In genomic region chr17:39687546-39688474, GRCh38 we compare ENCODE assay signal across 1 cellular context.
TF ChIP-seq lines count a peak whose summit lies in the region.

PGAP3 (minus strand) TSS chr17:39688057; CDS start chr17:39688014, 43 bp downstream.

TF ChIP-seq in GM12878, 131 proteins besides CTCF, POLR2A, EP300 and RAD21 (continued from another document):
- no peak for TF ChIP-seq CEBPZ (IDR thresholded peaks at IDR 0.05; ENCODE audit: low read depth, low read length)
- peak; percentile 49; the same call in 1 of the 2 replicates for TF ChIP-seq BACH1 (IDR thresholded peaks at IDR 0.05; ENCODE audit: borderline replicate concordance)
- no peak for TF ChIP-seq DPF2 (IDR thresholded peaks at IDR 0.05)
- TF ChIP-seq FOXM1 (IDR thresholded peaks at IDR 0.05; ENCODE audit: low read depth, low read length) = no peak
- no peak for TF ChIP-seq BRCA1 (IDR thresholded peaks at IDR 0.05; ENCODE audit: low read depth, low read length)
- no peak for TF ChIP-seq STAT1 (conservative IDR thresholded peaks at IDR 0.05)
- peak; percentile 76 for TF ChIP-seq IKZF1 (conservative IDR thresholded peaks at IDR 0.05)
- TF ChIP-seq CREM (IDR thresholded peaks at IDR 0.05; ENCODE audit: low read depth) = peak; percentile 11; the same call in 1 of the 2 replicates
- peak; percentile 79 for TF ChIP-seq RELB (IDR thresholded peaks at IDR 0.05; ENCODE audit: low read depth)
- TF ChIP-seq E2F4 (IDR thresholded peaks at IDR 0.05; ENCODE audit: low read depth, low read length) = no peak
- no peak for TF ChIP-seq BCL11A (IDR thresholded peaks at IDR 0.05; ENCODE audit: low read depth, low read length)
- TF ChIP-seq EGR1 (IDR thresholded peaks at IDR 0.05; ENCODE audit: borderline replicate concordance in 1 of 2, low read depth in 2 of 2, low read length in 2 of 2) = peak in 1 of 2 experiments; percentile 41; a peak in 1 of 3 replicates
- no peak for TF ChIP-seq SMAD1 (IDR thresholded peaks at IDR 0.05; ENCODE audit: low read depth, partially characterized antibody)
- TF ChIP-seq POLR2AphosphoS5 (IDR thresholded peaks at IDR 0.05; ENCODE audit: low read length) = peak; percentile 87
- TF ChIP-seq SKIL (IDR thresholded peaks at IDR 0.05; ENCODE audit: low read depth, poor library complexity, severe bottlenecking) = no peak
- no peak for TF ChIP-seq JUND (IDR thresholded peaks at IDR 0.05; ENCODE audit: low read depth, low read length)
- TF ChIP-seq RBBP5 (conservative IDR thresholded peaks at IDR 0.05) = no peak
- peak; percentile 45; the same call in 1 of the 2 replicates for TF ChIP-seq PKNOX1 (IDR thresholded peaks at IDR 0.05)
